11 cellular contexts compared by ENCODE assay signal in the genomic region with DNA sequence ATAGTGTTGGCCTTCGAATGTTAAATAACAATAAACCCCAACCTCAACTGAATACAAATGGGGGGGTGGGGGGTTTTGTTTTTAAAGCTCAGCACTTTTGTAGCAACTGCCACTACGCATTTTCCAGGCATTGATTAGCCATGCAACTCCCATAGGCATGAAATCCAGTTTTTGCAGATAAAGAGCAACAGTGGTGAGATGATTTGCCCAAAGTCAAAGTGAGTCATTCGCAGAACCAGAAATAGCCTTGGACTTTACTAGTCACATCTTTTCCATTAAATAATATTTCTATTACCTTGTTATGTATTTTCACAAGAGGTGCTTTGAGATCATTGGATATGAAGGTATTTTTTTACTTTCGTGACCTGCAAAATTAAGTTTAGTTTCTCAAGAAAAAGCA. TPM values are rescaled to one million over a fixed set of nuclear protein-coding genes. Genes with fewer than 3 reads are reported as not detected.
DNase-seq lines count a peak whose midpoint lies in the region; ATAC-seq, FAIRE-seq and TF ChIP-seq lines count a peak whose summit lies in the region.
"Had no signal": no experiment of that assay in that cellular context is flagged by ENCODE, and none has a peak within 500 bp of the region (broad histone marks: within the 10 kb centered on the region; RNA-seq: fewer than 3 reads in every experiment).

No MANE protein-coding gene starts in this region.

- H3K27me3 Mint-ChIP-seq in activated T-helper 1 cell treated with anti-CD3 and anti-CD28 coated beads, Interleukin-12 subunit alpha, Interleukin-12 subunit beta, Interleukin-2, Interleukin-4 antibody, amounts not matched to agents 30 ng/mL and 10 ng/mL and 1 ng/mL, durations not matched to agents 14 hours and 24 hours and 36 hours (ENCODE audit: insufficient read depth) = no peaks in the 10 kb centered on the region
- no peaks in the 10 kb centered on the region for H3K27me3 Mint-ChIP-seq in stimulated activated naive B cell treated with anti-CD40 and anti-IgM and Interleukin-4, amounts not matched to agents 10 μg/mL and 1 μg/mL and 100 μg/mL, for 72 hours
- H3K27me3 Mint-ChIP-seq: naive B cell; stimulated activated memory B cell treated with anti-CD40 and anti-IgM and Interleukin-4, amounts not matched to agents 10 μg/mL and 1 μg/mL and 100 μg/mL, for 72 hours had no signal

- H3K4me3 Mint-ChIP-seq in activated T-helper 1 cell treated with anti-CD3 and anti-CD28 coated beads, Interleukin-12 subunit alpha, Interleukin-12 subunit beta, Interleukin-2, Interleukin-4 antibody, amounts not matched to agents 30 ng/mL and 10 ng/mL and 1 ng/mL, durations not matched to agents 14 hours and 24 hours and 36 hours = peak overlapping the region; percentile 45
- no peak overlapping the region for H3K4me3 Mint-ChIP-seq in stimulated activated naive B cell treated with anti-CD40 and anti-IgM and Interleukin-4, amounts not matched to agents 10 μg/mL and 1 μg/mL and 100 μg/mL, for 72 hours

- TF ChIP-seq CTCF in mucosa of descending colon (IDR thresholded peaks at IDR 0.05) (no peak), omental fat pad (IDR thresholded peaks at IDR 0.05) (no peak)

- no peak overlapping the region for H3K4me2 ChIP-seq in mesendoderm (ENCODE audit: low read length)

- peak; percentile 16 for FAIRE-seq in A204.1 (lab: Jason Lieb, UNC)
- peak; percentile 33 for FAIRE-seq in GM12891 (lab: Jason Lieb, UNC)

- H3K56ac ChIP-seq in mesendoderm (ENCODE audit: low read length) = no peak overlapping the region

- ATAC-seq in mucosa of descending colon (no peak), omental fat pad (ENCODE audit: low FRiP score) (no peak)
- no peak for ATAC-seq in stimulated activated naive B cell treated with anti-CD40 and anti-IgM and Interleukin-4, amounts not matched to agents 10 μg/mL and 1 μg/mL and 100 μg/mL, for 72 hours (replicated peaks)
- ATAC-seq: stimulated activated memory B cell treated with anti-CD40 and anti-IgM and Interleukin-4, amounts not matched to agents 10 μg/mL and 1 μg/mL and 100 μg/mL, for 72 hours had no signal

- no peak overlapping the region for H4K8ac ChIP-seq in mesendoderm (ENCODE audit: low read depth, low read length)

- no peaks in the 10 kb centered on the region for H3K79me1 ChIP-seq in mesendoderm (ENCODE audit: low read length)

- H2BK15ac ChIP-seq in mesendoderm (replicated peaks; ENCODE audit: low read depth) = no peak overlapping the region

- intact Hi-C loops in activated T-helper 1 cell treated with anti-CD3 and anti-CD28 coated beads, Interleukin-12 subunit alpha, Interleukin-12 subunit beta, Interleukin-2, Interleukin-4 antibody, amounts not matched to agents 30 ng/mL and 10 ng/mL and 1 ng/mL, durations not matched to agents 14 hours and 24 hours and 36 hours (cut with micrococcal nuclease) = loop anchor here (2.0 to 10.0 kb wide), 5 partner anchors 156 to 978 kb away; a partner anchor contains a TSS
- intact Hi-C loops in mucosa of descending colon (cut with DNase I, micrococcal nuclease) = no loop called here

- no peak overlapping the region for H3K23ac ChIP-seq in mesendoderm (ENCODE audit: low read length)

- H3K4me1 Mint-ChIP-seq in activated T-helper 1 cell treated with anti-CD3 and anti-CD28 coated beads, Interleukin-12 subunit alpha, Interleukin-12 subunit beta, Interleukin-2, Interleukin-4 antibody, amounts not matched to agents 30 ng/mL and 10 ng/mL and 1 ng/mL, durations not matched to agents 14 hours and 24 hours and 36 hours (ENCODE audit: low read depth) = peaks cover 39% of the 10 kb centered on the region
- H3K4me1 Mint-ChIP-seq in stimulated activated naive B cell treated with anti-CD40 and anti-IgM and Interleukin-4, amounts not matched to agents 10 μg/mL and 1 μg/mL and 100 μg/mL, for 72 hours = peaks cover 13 to 32% of the 10 kb centered on the region in 2 donors

- H3K4me1 ChIP-seq in mucosa of descending colon (ENCODE audit: low read depth) (no peaks in the 10 kb centered on the region), mesendoderm (ENCODE audit: control insufficient read depth, low read depth, low read length) (no peaks in the 10 kb centered on the region)

- no peak overlapping the region for H3K27ac ChIP-seq in mesendoderm (ENCODE audit: low read depth, low read length)

- no peaks in the 10 kb centered on the region for H3K27me3 ChIP-seq in mesendoderm (ENCODE audit: insufficient read depth, low read length, poor library complexity)

- H3K9me3 ChIP-seq in mucosa of descending colon = no peaks in the 10 kb centered on the region

- DNase-seq in GM12891 (ENCODE audit: insufficient read length, low spot score) (no peak), kidney tubule cell (ENCODE audit: low spot score) (peak; percentile 16), mucosa of descending colon (no peak), omental fat pad (ENCODE audit: low spot score) (no peak), mesendoderm (no peak)
- DNase-seq in activated T-helper 1 cell treated with anti-CD3 and anti-CD28 coated beads, Interleukin-12 subunit alpha, Interleukin-12 subunit beta, Interleukin-2, Interleukin-4 antibody, amounts not matched to agents 30 ng/mL and 10 ng/mL and 1 ng/mL, durations not matched to agents 14 hours and 24 hours and 36 hours (ENCODE audit: low spot score) = no peak
- DNase-seq in stimulated activated naive B cell treated with anti-CD40 and anti-IgM and Interleukin-4, amounts not matched to agents 10 μg/mL and 1 μg/mL and 100 μg/mL, for 72 hours = no peak
- DNase-seq: naive B cell, NCI-H1417 treated with DMSO at 0.1 percent for 48 hours had no signal

- H3K18ac ChIP-seq in mesendoderm (ENCODE audit: low read length) = no peak overlapping the region

- H3K79me2 ChIP-seq in mesendoderm (ENCODE audit: control insufficient read depth, insufficient read depth, low read length) = no peaks in the 10 kb centered on the region

- TF ChIP-seq POLR2A in GM12891 (IDR thresholded peaks at IDR 0.05; ENCODE audit: low read depth, low read length) = no peak

- H2BK5ac ChIP-seq in mesendoderm (ENCODE audit: low read length) = no peak overlapping the region

- no CpG with 5 or more reads among the region's 4 CpGs for WGBS in mesendoderm (ENCODE audit: extremely low coverage, insufficient coverage, low lambda C conversion rate)

- peaks cover 3% of the 10 kb centered on the region for H3K36me3 Mint-ChIP-seq in activated T-helper 1 cell treated with anti-CD3 and anti-CD28 coated beads, Interleukin-12 subunit alpha, Interleukin-12 subunit beta, Interleukin-2, Interleukin-4 antibody, amounts not matched to agents 30 ng/mL and 10 ng/mL and 1 ng/mL, durations not matched to agents 14 hours and 24 hours and 36 hours (ENCODE audit: low read depth)
- peaks cover 4 to 6% of the 10 kb centered on the region in 2 donors for H3K36me3 Mint-ChIP-seq in stimulated activated naive B cell treated with anti-CD40 and anti-IgM and Interleukin-4, amounts not matched to agents 10 μg/mL and 1 μg/mL and 100 μg/mL, for 72 hours
- H3K36me3 Mint-ChIP-seq: naive B cell; stimulated activated memory B cell treated with anti-CD40 and anti-IgM and Interleukin-4, amounts not matched to agents 10 μg/mL and 1 μg/mL and 100 μg/mL, for 72 hours had no signal

- no peak overlapping the region for H3K27ac Mint-ChIP-seq in activated T-helper 1 cell treated with anti-CD3 and anti-CD28 coated beads, Interleukin-12 subunit alpha, Interleukin-12 subunit beta, Interleukin-2, Interleukin-4 antibody, amounts not matched to agents 30 ng/mL and 10 ng/mL and 1 ng/mL, durations not matched to agents 14 hours and 24 hours and 36 hours
- no peak overlapping the region for H3K27ac Mint-ChIP-seq in stimulated activated naive B cell treated with anti-CD40 and anti-IgM and Interleukin-4, amounts not matched to agents 10 μg/mL and 1 μg/mL and 100 μg/mL, for 72 hours

- H3K36me3 ChIP-seq in mucosa of descending colon (ENCODE audit: low read depth) = no peaks in the 10 kb centered on the region
- no peaks in the 10 kb centered on the region for H3K36me3 ChIP-seq in mesendoderm (ENCODE audit: control insufficient read depth, insufficient read depth, low read length)

- no peak overlapping the region for H3K4ac ChIP-seq in mesendoderm (ENCODE audit: low read depth, low read length)

- H3K9me3 Mint-ChIP-seq in activated T-helper 1 cell treated with anti-CD3 and anti-CD28 coated beads, Interleukin-12 subunit alpha, Interleukin-12 subunit beta, Interleukin-2, Interleukin-4 antibody, amounts not matched to agents 30 ng/mL and 10 ng/mL and 1 ng/mL, durations not matched to agents 14 hours and 24 hours and 36 hours = no peaks in the 10 kb centered on the region
- H3K9me3 Mint-ChIP-seq in stimulated activated naive B cell treated with anti-CD40 and anti-IgM and Interleukin-4, amounts not matched to agents 10 μg/mL and 1 μg/mL and 100 μg/mL, for 72 hours = no peaks in the 10 kb centered on the region
- H3K9me3 Mint-ChIP-seq: naive B cell; stimulated activated memory B cell treated with anti-CD40 and anti-IgM and Interleukin-4, amounts not matched to agents 10 μg/mL and 1 μg/mL and 100 μg/mL, for 72 hours had no signal

- no peak overlapping the region for H2AK5ac ChIP-seq in mesendoderm (ENCODE audit: low read length)

- no peak overlapping the region for H3K4me3 ChIP-seq in mucosa of descending colon
- H3K4me3 ChIP-seq in mesendoderm (ENCODE audit: low read length) = no peak overlapping the region

- no peak overlapping the region for H4K5ac ChIP-seq in mesendoderm (ENCODE audit: low read length)

- no peak overlapping the region for H3K9ac ChIP-seq in mesendoderm (ENCODE audit: low read length)

- H2BK120ac ChIP-seq in mesendoderm (ENCODE audit: low read depth, low read length) = no peak overlapping the region

TF ChIP-seq in GM12891, 5 proteins besides CTCF, POLR2A, EP300 and RAD21:
- TF ChIP-seq TAF1 (IDR thresholded peaks at IDR 0.05; ENCODE audit: low read depth, low read length) (no peak), PAX5 (IDR thresholded peaks at IDR 0.05; ENCODE audit: insufficient read depth, low read length, severe bottlenecking) (no peak), POLR2AphosphoS5 (IDR thresholded peaks at IDR 0.05; ENCODE audit: low read depth, low read length) (no peak), SPI1 (IDR thresholded peaks at IDR 0.05; ENCODE audit: low read depth, low read length) (no peak), POU2F2 (IDR thresholded peaks at IDR 0.05; ENCODE audit: low read depth, low read length) (no peak)

RNA-seq across cellular contexts. Expression of a gene that starts 1.7 kb away (rescaled TPM):
- polyA plus RNA-seq in GM12891 (2012; ENCODE audit: low read depth, missing spikeins) = 23.7 TPM
- 32.9 and 42.0 TPM in 2 replicates for total RNA-seq in activated T-helper 1 cell treated with anti-CD3 and anti-CD28 coated beads, Interleukin-12 subunit alpha, Interleukin-12 subunit beta, Interleukin-2, Interleukin-4 antibody, amounts not matched to agents 30 ng/mL and 10 ng/mL and 1 ng/mL, durations not matched to agents 14 hours and 24 hours and 36 hours
- total RNA-seq in mucosa of descending colon (10 to 100 TPM; 20.3 to 78.1 (median 23.3) TPM), omental fat pad (10 to 100 TPM; 16.1 to 73.0 (median 22.1) TPM)
- polyA plus RNA-seq in mesendoderm (2013, experiment 1 of 2) = 13.0 TPM
- 14.0 TPM for polyA plus RNA-seq in mesendoderm (2013, experiment 2 of 2)
